ENCODE assay signal across 9 cellular contexts in genomic region chr1:6419803-6420593, GRCh38. TPM values are rescaled to one million over a fixed set of nuclear protein-coding genes. Genes with fewer than 3 reads are reported as not detected.
A peak's percentile ranks its signal among the peaks of the same experiment; 100 is the strongest.
DNase-seq lines count a peak whose midpoint lies in the region; ATAC-seq and TF ChIP-seq lines count a peak whose summit lies in the region.
"Had no signal": no experiment of that assay in that cellular context is flagged by ENCODE, and none has a peak within 500 bp of the region (broad histone marks: within the 10 kb centered on the region; RNA-seq: fewer than 3 reads in every experiment).

TSS of gene HES2 (minus strand) at chr1:6419919. CDS start at chr1:6419820, 99 bp downstream.

- no peaks in the 10 kb centered on the region for H3K9me2 ChIP-seq in neural cell (ENCODE audit: insufficient read depth, low read length)

- no peaks in the 10 kb centered on the region for H4K20me1 ChIP-seq in neural cell (ENCODE audit: insufficient read depth)

- no peak within 1 kb of the TSS for H3K4me3 ChIP-seq in CD4-positive, alpha-beta memory T cell (ENCODE audit: low read length in 2 of 2)
- peak within 1 kb of the TSS; percentile 11 for H3K4me3 ChIP-seq in NB4 (ENCODE audit: low read depth, low read length)
- H3K4me3 ChIP-seq in neural cell (ENCODE audit: low read length) = peak within 1 kb of the TSS; percentile 55

- POLR2A ChIA-PET in CD4-positive, alpha-beta memory T cell (lab: Charles Lee; ENCODE audit: partially characterized antibody) = interaction anchor here (0.7 to 1.4 kb wide), 3 partner anchors 18 to 72 kb away, joined by 3 to 4 read pairs (median 3); no protein-coding TSS in a partner anchor

- H3K4me3 Mint-ChIP-seq in CD4-positive, alpha-beta memory T cell = peak within 1 kb of the TSS in 7 of 8 donors; percentile 20 to 72 (median 41)

- no peak within 1 kb of the TSS for H2AFZ ChIP-seq in neural cell (ENCODE audit: low read depth, low read length)

- no peak for ATAC-seq in GM21515 (IDR thresholded peaks at IDR 0.05; ENCODE audit: unreplicated experiment)

- H3K36me3 ChIP-seq in CD4-positive, alpha-beta memory T cell (ENCODE audit: insufficient read depth, low read length) = no peaks in the 10 kb centered on the region
- no peaks in the 10 kb centered on the region for H3K36me3 ChIP-seq in neural cell (ENCODE audit: insufficient read depth, low read length)

- H3K79me2 ChIP-seq in neural cell (replicated peaks; ENCODE audit: insufficient read depth, low read length) = no peaks in the 10 kb centered on the region

- TF ChIP-seq CTCF in NB4 (IDR thresholded peaks at IDR 0.05; ENCODE audit: low read depth, low read length) (no peak), neural cell (IDR thresholded peaks at IDR 0.05; ENCODE audit: poor library complexity, severe bottlenecking) (no peak)

- H3K4me1 ChIP-seq in CD4-positive, alpha-beta memory T cell (ENCODE audit: insufficient read depth, low read length) = peaks cover 30% of the 10 kb centered on the region

- no peak within 1 kb of the TSS for H3K4me2 ChIP-seq in neural cell (ENCODE audit: low read length)

- TF ChIP-seq POLR2A in NB4 (IDR thresholded peaks at IDR 0.05; ENCODE audit: extremely low read depth, insufficient read length) = peak; percentile 20

- peaks cover 48 to 50% of the 10 kb centered on the region in 2 donors for H3K27me3 Mint-ChIP-seq in CD4-positive, alpha-beta memory T cell

- H3K36me3 Mint-ChIP-seq in CD4-positive, alpha-beta memory T cell = no peaks in the 10 kb centered on the region

- H3K9me3 Mint-ChIP-seq in CD4-positive, alpha-beta memory T cell = no peaks in the 10 kb centered on the region
- H3K9me3 Mint-ChIP-seq: activated B cell treated with CpG ODN at 0.5 μM for 24 hours had no signal

- no peak within 1 kb of the TSS for H3K9ac ChIP-seq in neural cell (ENCODE audit: low read length)

- H3K9me3 ChIP-seq in CD4-positive, alpha-beta memory T cell (ENCODE audit: control insufficient read depth in 1 of 2, low read length in 2 of 2) = no peaks in the 10 kb centered on the region
- no peaks in the 10 kb centered on the region for H3K9me3 ChIP-seq in neural cell (ENCODE audit: low read length)

- H3K27ac ChIP-seq in CD4-positive, alpha-beta memory T cell (ENCODE audit: low read depth, low read length) = no peak within 1 kb of the TSS
- no peak within 1 kb of the TSS for H3K27ac ChIP-seq in neural cell (ENCODE audit: low read length)

- CTCF ChIA-PET in CD4-positive, alpha-beta memory T cell (lab: Charles Lee; ENCODE audit: partially characterized antibody) = interaction anchor here (1.0 to 5.6 kb wide), 5 partner anchors 8 to 71 kb away, joined by 3 to 88 read pairs (median 8); partner anchors contain the start of gene PLEKHG5

- TF ChIP-seq EP300 in neural cell (conservative IDR thresholded peaks at IDR 0.05; ENCODE audit: poor library complexity, severe bottlenecking) = no peak

- no peak for TF ChIP-seq RAD21 in neural cell (conservative IDR thresholded peaks at IDR 0.05)

- H3K27me3 ChIP-seq in CD4-positive, alpha-beta memory T cell (ENCODE audit: insufficient read depth, low read length) = peaks cover 61% of the 10 kb centered on the region
- peaks cover 88% of the 10 kb centered on the region for H3K27me3 ChIP-seq in neural cell (ENCODE audit: insufficient read depth, low read depth, low read length)

- no peak for DNase-seq in CD4-positive, alpha-beta memory T cell
- DNase-seq in NB4 (ENCODE audit: low read depth) (peak; percentile 84), epidermal melanocyte (ENCODE audit: insufficient read length, low spot score) (peak; percentile 42), kidney glomerular epithelial cell (lab: John Stamatoyannopoulos, UW) (no peak), medulla oblongata (ENCODE audit: extremely low spot score) (no peak), RKO (ENCODE audit: low spot score) (no peak)
- DNase-seq: activated B cell treated with CpG ODN at 0.5 μM for 24 hours had no signal

- no peak within 1 kb of the TSS for H3K27ac Mint-ChIP-seq in CD4-positive, alpha-beta memory T cell
- H3K27ac Mint-ChIP-seq: activated B cell treated with CpG ODN at 0.5 μM for 24 hours had no signal

- H3F3A ChIP-seq in neural cell (ENCODE audit: insufficient read depth, low read length, poor library complexity, severe bottlenecking) = no peaks in the 10 kb centered on the region

- peaks cover 7 to 28% (median 15%) of the 10 kb centered on the region in 4 donors for H3K4me1 Mint-ChIP-seq in CD4-positive, alpha-beta memory T cell

- intact Hi-C loops in CD4-positive, alpha-beta memory T cell (cut with micrococcal nuclease) = no loop called here

TF ChIP-seq in neural cell, 6 proteins besides CTCF, POLR2A, EP300 and RAD21:
- no peak for TF ChIP-seq MXI1 (conservative IDR thresholded peaks at IDR 0.05; ENCODE audit: poor library complexity, severe bottlenecking)
- TF ChIP-seq SMC3 (conservative IDR thresholded peaks at IDR 0.05; ENCODE audit: poor library complexity) = no peak
- no peak for TF ChIP-seq REST (IDR thresholded peaks at IDR 0.05; ENCODE audit: borderline replicate concordance)
- TF ChIP-seq EZH2 (IDR thresholded peaks at IDR 0.05; ENCODE audit: borderline replicate concordance, insufficient read depth, low read length, poor library complexity, severe bottlenecking) = peak; percentile 25
- TF ChIP-seq POLR2AphosphoS5 (IDR thresholded peaks at IDR 0.05) = no peak
- TF ChIP-seq TAF1 (IDR thresholded peaks at IDR 0.05; ENCODE audit: low read depth) = no peak

RNA-seq across cellular contexts. Expression of gene HES2, which starts in this region (rescaled TPM):
- total RNA-seq in CD4-positive, alpha-beta memory T cell = not detected
- polyA plus RNA-seq in CD4-positive, alpha-beta memory T cell = not detected
- polyA plus RNA-seq in neural cell = not detected in 2 replicates
- polyA minus RNA-seq in neural cell = not detected in 2 replicates
- total RNA-seq: activated B cell treated with CpG ODN at 0.5 μM for 24 hours had no signal

Comparison
In these comparisons a context has a peak if more than half of its experiments do, and no peak if none do; other contexts are left out.
1. DNase-seq: peak in NB4 (single experiment) and epidermal melanocyte (single experiment); none in CD4-positive, alpha-beta memory T cell (0 of 5), kidney glomerular epithelial cell (single experiment), medulla oblongata (single experiment) and RKO (single experiment).
2. H3K4me3 ChIP-seq: peak in NB4 (single experiment) and neural cell (single experiment); none in CD4-positive, alpha-beta memory T cell (0 of 2).